Comparison of ENCODE assay signal across 8 cellular contexts in genomic region chr17:59362811-59363205, GRCh38. TPM values are rescaled to one million over a fixed set of nuclear protein-coding genes. Genes with fewer than 3 reads are reported as not detected.
A peak's percentile ranks its signal among the peaks of the same experiment; 100 is the strongest.
DNase-seq lines count a peak whose midpoint lies in the region; ATAC-seq and TF ChIP-seq lines count a peak whose summit lies in the region.

No MANE protein-coding gene starts in this region.

- H3K36me3 ChIP-seq in SJCRH30: no peaks in the 10 kb centered on the region
- H3K36me3 ChIP-seq in esophagus (ENCODE audit: control insufficient read depth in 2 of 2, insufficient read depth in 2 of 2, low read length in 1 of 2): no peaks in the 10 kb centered on the region
- peaks cover 0 to 3% (median 0%) of the 10 kb centered on the region in 3 donors for H3K36me3 ChIP-seq in skeletal muscle tissue (ENCODE audit: control insufficient read depth in 3 of 3, insufficient read depth in 3 of 3, low read length in 3 of 3)

- no peaks in the 10 kb centered on the region for H3K9me3 ChIP-seq in SJCRH30 (replicated peaks)
- no peaks in the 10 kb centered on the region for H3K9me3 ChIP-seq in esophagus (ENCODE audit: control insufficient read depth in 2 of 2, insufficient read depth in 1 of 2, low read depth in 1 of 2, low read length in 1 of 2)
- no peaks in the 10 kb centered on the region for H3K9me3 ChIP-seq in skeletal muscle tissue (ENCODE audit: control insufficient read depth in 3 of 3, low read length in 3 of 3)

- WGBS in esophagus, 2 donors: 70 to 75% methylated on average over 2 of the region's 2 CpGs

- H3K4me3 ChIP-seq in GM12865 (ENCODE audit: low read depth, low read length) (peak overlapping the region; percentile 27), SJCRH30 (no peak overlapping the region), esophagus (ENCODE audit: low read depth in 1 of 2, low read length in 2 of 2) (no peak overlapping the region), skeletal muscle tissue (ENCODE audit: low read length in 3 of 3) (no peak overlapping the region)

- no peak overlapping the region for H3K9ac ChIP-seq in skeletal muscle tissue (ENCODE audit: low read depth in 1 of 3, low read length in 3 of 3)

- no peak for TF ChIP-seq CTCF in GM12865 (IDR thresholded peaks at IDR 0.05; ENCODE audit: insufficient read depth, low read depth, low read length, missing control alignments)

- H3K27me3 ChIP-seq in SJCRH30 (no peaks in the 10 kb centered on the region), esophagus (ENCODE audit: control insufficient read depth in 1 of 2, insufficient read depth in 2 of 2, low read length in 2 of 2) (no peaks in the 10 kb centered on the region), skeletal muscle tissue (ENCODE audit: control insufficient read depth in 3 of 3, insufficient read depth in 3 of 3, low read length in 3 of 3) (no peaks in the 10 kb centered on the region)

- DNase-seq in GM12865 (ENCODE audit: low read depth): no peak
- no peak for DNase-seq in SJCRH30
- DNase-seq in NCI-H1694 treated with DMSO at 0.1 percent for 48 hours (lab: John Stamatoyannopoulos, UW): no peak
- no peak for DNase-seq in NCI-H2029 (lab: John Stamatoyannopoulos, UW)
- no peak for DNase-seq in Ammon's horn (ENCODE audit: low spot score)

- H3K4me1 ChIP-seq in SJCRH30 (peaks cover 65% of the 10 kb centered on the region), esophagus (ENCODE audit: control insufficient read depth in 2 of 2, insufficient read depth in 2 of 2, low read length in 1 of 2) (peaks cover 4 to 13% of the 10 kb centered on the region in 2 donors), skeletal muscle tissue (ENCODE audit: control insufficient read depth in 3 of 3, insufficient read depth in 3 of 3, low read length in 3 of 3) (peaks cover 73 to 81% (median 77%) of the 10 kb centered on the region in 3 donors)

- ATAC-seq in GM18520 (IDR thresholded peaks at IDR 0.05; ENCODE audit: unreplicated experiment): no peak

- H3K27ac ChIP-seq in SJCRH30 (peak overlapping the region; percentile 47), esophagus (ENCODE audit: low read depth in 2 of 2, low read length in 1 of 2) (peak overlapping the region; percentile 18 to 52), skeletal muscle tissue (ENCODE audit: low read depth, low read length) (peak overlapping the region; percentile 4)

RNA-seq across cellular contexts. Expression of gene YPEL2, which starts 31.4 kb away (rescaled TPM):
- total RNA-seq in SJCRH30 (2014; rRNA removed; shearing (Covaris generic)): 1.6 and 1.8 TPM in 2 replicates
- polyA plus RNA-seq in esophagus: 1 to 10 TPM; 3.2 to 4.5 TPM
- total RNA-seq in skeletal muscle tissue: 21.9 TPM
